Comparison of ENCODE assay signal across 16 cellular contexts in the genomic region with DNA sequence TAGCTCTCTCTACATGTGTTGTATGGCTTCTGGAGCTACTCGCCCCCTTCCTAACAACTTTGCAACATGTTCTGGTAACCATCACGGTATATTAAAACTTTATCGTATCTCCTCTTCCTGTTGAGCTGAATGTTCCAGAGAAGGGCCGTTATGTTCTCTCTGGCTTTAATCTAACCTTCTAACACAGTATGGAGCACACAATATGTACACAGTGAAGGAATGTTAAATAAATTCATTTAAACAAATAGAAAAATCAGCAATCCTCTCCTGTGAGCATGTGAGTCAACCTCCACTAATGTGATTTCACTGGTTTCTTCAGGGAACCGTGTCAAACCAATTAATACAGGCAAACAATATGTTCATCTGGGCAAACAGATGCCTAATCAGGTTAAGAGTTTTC.
DNase-seq lines count a peak whose midpoint lies in the region; ATAC-seq lines count a peak whose summit lies in the region.
"Had no signal": no experiment of that assay in that cellular context is flagged by ENCODE, and none has a peak within 500 bp of the region (broad histone marks: within the 10 kb centered on the region; RNA-seq: fewer than 3 reads in every experiment).

No MANE protein-coding gene starts in this region.

- H3K27me3 ChIP-seq in CD4-positive, CD25-positive, alpha-beta regulatory T cell (ENCODE audit: control insufficient read depth, insufficient read depth, low read length): no peaks in the 10 kb centered on the region

- no peaks in the 10 kb centered on the region for H3K9me3 Mint-ChIP-seq in activated CD4-positive, alpha-beta T cell treated with anti-CD3 and anti-CD28 coated beads, Interleukin-2, amount 10 ng/mL, durations not matched to agents 7 days and 5 days
- H3K9me3 Mint-ChIP-seq in CD4-positive, CD25-positive, alpha-beta regulatory T cell: no peaks in the 10 kb centered on the region
- H3K9me3 Mint-ChIP-seq in T-cell: no peaks in the 10 kb centered on the region
- no peaks in the 10 kb centered on the region for H3K9me3 Mint-ChIP-seq in activated naive CD8-positive, alpha-beta T cell treated with anti-CD3 and anti-CD28 coated beads for 36 hours

- H3K4me1 ChIP-seq in CD4-positive, CD25-positive, alpha-beta regulatory T cell (ENCODE audit: control insufficient read depth, insufficient read depth, low read length, poor library complexity, severe bottlenecking): peaks cover 4% of the 10 kb centered on the region

- no peak for DNase-seq in activated CD4-positive, alpha-beta T cell treated with anti-CD3 and anti-CD28 coated beads, Interleukin-2, amount 10 ng/mL, durations not matched to agents 7 days and 5 days
- DNase-seq in activated CD4-positive, alpha-beta T cell treated with anti-CD3 and anti-CD28 coated beads, Interleukin-2, amount 50 U/mL, for 1 hour: no peak
- no peak for DNase-seq in CD4-positive, CD25-positive, alpha-beta regulatory T cell
- DNase-seq in T-cell (no peak), inferior parietal cortex (ENCODE audit: extremely low spot score) (no peak), NCI-H510A treated with DMSO at 0.1 percent for 48 hours (lab: John Stamatoyannopoulos, UW) (no peak)
- no peak for DNase-seq in activated naive CD8-positive, alpha-beta T cell treated with anti-CD3 and anti-CD28 coated beads for 36 hours
- DNase-seq: AML-193, GF-D8, GM23248, MV-4-11, NCI-H1436, NCI-H2081, NCI-H524 treated with DMSO at 0.1 percent for 48 hours had no signal

- ATAC-seq in CD4-positive, CD25-positive, alpha-beta regulatory T cell (ENCODE audit: low read depth in 2 of 2): no peak
- no peak for ATAC-seq in T-cell (replicated peaks in 1 of 4)
- ATAC-seq: HCT116 had no signal

- H3K36me3 ChIP-seq in CD4-positive, CD25-positive, alpha-beta regulatory T cell (ENCODE audit: control insufficient read depth, insufficient read depth, low read length): no peaks in the 10 kb centered on the region

- H3K27me3 Mint-ChIP-seq in activated CD4-positive, alpha-beta T cell treated with anti-CD3 and anti-CD28 coated beads, Interleukin-2, amount 10 ng/mL, durations not matched to agents 7 days and 5 days: no peaks in the 10 kb centered on the region
- H3K27me3 Mint-ChIP-seq in CD4-positive, CD25-positive, alpha-beta regulatory T cell: peaks cover 6% of the 10 kb centered on the region
- no peaks in the 10 kb centered on the region for H3K27me3 Mint-ChIP-seq in T-cell
- no peaks in the 10 kb centered on the region for H3K27me3 Mint-ChIP-seq in activated naive CD8-positive, alpha-beta T cell treated with anti-CD3 and anti-CD28 coated beads for 36 hours

- peak overlapping the region; percentile 52 for H3K4me3 Mint-ChIP-seq in activated CD4-positive, alpha-beta T cell treated with anti-CD3 and anti-CD28 coated beads, Interleukin-2, amount 10 ng/mL, durations not matched to agents 7 days and 5 days
- peak overlapping the region; percentile 47 to 77 (median 74) for H3K4me3 Mint-ChIP-seq in CD4-positive, CD25-positive, alpha-beta regulatory T cell
- peak overlapping the region; percentile 35 to 64 (median 46) for H3K4me3 Mint-ChIP-seq in T-cell
- peak overlapping the region; percentile 15 for H3K4me3 Mint-ChIP-seq in activated naive CD8-positive, alpha-beta T cell treated with anti-CD3 and anti-CD28 coated beads for 36 hours
- H3K4me3 Mint-ChIP-seq: IgD-negative memory B cell had no signal

- CTCF ChIA-PET in activated CD4-positive, alpha-beta T cell treated with anti-CD3 and anti-CD28 coated beads, Interleukin-2, amount 10 ng/mL, durations not matched to agents 7 days and 5 days (lab: Charles Lee): interaction anchor here (0.9 to 2.2 kb wide), 5 partner anchors 11 to 577 kb away, joined by 3 to 6 read pairs (median 3); no protein-coding TSS in a partner anchor
- CTCF ChIA-PET in T-cell (lab: Charles Lee): interaction anchor here (0.7 to 1.5 kb wide), 9 partner anchors 10 to 577 kb away, joined by 3 to 7 read pairs (median 4); no protein-coding TSS in a partner anchor

- H3K27ac Mint-ChIP-seq in activated CD4-positive, alpha-beta T cell treated with anti-CD3 and anti-CD28 coated beads, Interleukin-2, amount 10 ng/mL, durations not matched to agents 7 days and 5 days: peak overlapping the region; percentile 68
- peak overlapping the region in 2 of 3 donors; percentile 26 to 35 for H3K27ac Mint-ChIP-seq in CD4-positive, CD25-positive, alpha-beta regulatory T cell
- H3K27ac Mint-ChIP-seq in T-cell: peak overlapping the region; percentile 44 to 71
- H3K27ac Mint-ChIP-seq in activated naive CD8-positive, alpha-beta T cell treated with anti-CD3 and anti-CD28 coated beads for 36 hours: peak overlapping the region; percentile 56
- H3K27ac Mint-ChIP-seq: IgD-negative memory B cell had no signal

- peak overlapping the region; percentile 72 for H3K4me3 ChIP-seq in CD4-positive, CD25-positive, alpha-beta regulatory T cell (ENCODE audit: low read depth, low read length)
- H3K4me3 ChIP-seq: GM23248 had no signal

- H3K9me3 ChIP-seq in CD4-positive, CD25-positive, alpha-beta regulatory T cell (ENCODE audit: control insufficient read depth in 2 of 2, low read length in 2 of 2): no peaks in the 10 kb centered on the region

- peaks cover 49% of the 10 kb centered on the region for H3K4me1 Mint-ChIP-seq in activated CD4-positive, alpha-beta T cell treated with anti-CD3 and anti-CD28 coated beads, Interleukin-2, amount 10 ng/mL, durations not matched to agents 7 days and 5 days
- peaks cover 0 to 26% (median 8%) of the 10 kb centered on the region in 4 donors for H3K4me1 Mint-ChIP-seq in CD4-positive, CD25-positive, alpha-beta regulatory T cell
- H3K4me1 Mint-ChIP-seq in T-cell: peaks cover 2 to 35% (median 17%) of the 10 kb centered on the region in 3 donors
- H3K4me1 Mint-ChIP-seq in activated naive CD8-positive, alpha-beta T cell treated with anti-CD3 and anti-CD28 coated beads for 36 hours: peaks cover 16% of the 10 kb centered on the region
- H3K4me1 Mint-ChIP-seq: IgD-negative memory B cell had no signal

- POLR2A ChIA-PET in activated CD4-positive, alpha-beta T cell treated with anti-CD3 and anti-CD28 coated beads, Interleukin-2, amount 10 ng/mL, durations not matched to agents 7 days and 5 days (lab: Charles Lee): no interaction called here
- POLR2A ChIA-PET in T-cell (lab: Charles Lee): interaction anchor here in 1 of 2 donors (0.6 kb wide), 1 partner anchor 23 kb away, joined by 4 read pairs; no protein-coding TSS in a partner anchor

- peaks cover 3% of the 10 kb centered on the region for H3K36me3 Mint-ChIP-seq in activated CD4-positive, alpha-beta T cell treated with anti-CD3 and anti-CD28 coated beads, Interleukin-2, amount 10 ng/mL, durations not matched to agents 7 days and 5 days (ENCODE audit: low read depth)
- H3K36me3 Mint-ChIP-seq in CD4-positive, CD25-positive, alpha-beta regulatory T cell: no peaks in the 10 kb centered on the region
- no peaks in the 10 kb centered on the region for H3K36me3 Mint-ChIP-seq in T-cell
- H3K36me3 Mint-ChIP-seq in activated naive CD8-positive, alpha-beta T cell treated with anti-CD3 and anti-CD28 coated beads for 36 hours: peaks cover 5% of the 10 kb centered on the region
- H3K36me3 Mint-ChIP-seq: IgD-negative memory B cell had no signal

- peak overlapping the region; percentile 60 for H3K27ac ChIP-seq in CD4-positive, CD25-positive, alpha-beta regulatory T cell (ENCODE audit: insufficient read depth, low read length, poor library complexity, severe bottlenecking)
- H3K27ac ChIP-seq: GM23248 had no signal

Comparison
In these comparisons a context has a peak if more than half of its experiments do, and no peak if none do; other contexts are left out.
1. H3K4me3 Mint-ChIP-seq: peak in every context shown above with its lines; median percentile 74 in CD4-positive, CD25-positive, alpha-beta regulatory T cell; 52 in activated CD4-positive, alpha-beta T cell treated with anti-CD3 and anti-CD28 coated beads, Interleukin-2, amount 10 ng/mL, durations not matched to agents 7 days and 5 days; 46 in T-cell; 15 in activated naive CD8-positive, alpha-beta T cell treated with anti-CD3 and anti-CD28 coated beads for 36 hours.